8 cellular contexts compared by ENCODE assay signal in genomic region chr6:157760589-157761330, GRCh38.
DNase-seq lines count a peak whose midpoint lies in the region; ATAC-seq, FAIRE-seq and TF ChIP-seq lines count a peak whose summit lies in the region.

No MANE protein-coding gene starts in this region.

- H3K56ac ChIP-seq in H9 (ENCODE audit: insufficient read length, low read depth, low read length), result no peak overlapping the region

- no peak for FAIRE-seq in keratinocyte (lab: Jason Lieb, UNC)

- H3K9me1 ChIP-seq in keratinocyte (ENCODE audit: control insufficient read depth, extremely low read depth, insufficient read depth, low read length), result peaks cover 2% of the 10 kb centered on the region

- H3K79me1 ChIP-seq in H9 (ENCODE audit: insufficient read depth, low read depth, low read length, poor library complexity, severe bottlenecking), result no peaks in the 10 kb centered on the region

- peaks cover 0 to 3% (median 0%) of the 10 kb centered on the region in 3 experiments; a peak in 1 of 7 replicates for H3K36me3 Mint-ChIP-seq in H9 (ENCODE audit: insufficient read depth in 1 of 3, low read depth in 3 of 3)

- no peaks in the 10 kb centered on the region for H3K27me3 ChIP-seq in keratinocyte (ENCODE audit: control insufficient read depth, extremely low read depth, insufficient read depth, low read length)
- no peaks in the 10 kb centered on the region for H3K27me3 ChIP-seq in H9 (ENCODE audit: insufficient read depth, low read length)

- H4K20me1 ChIP-seq in keratinocyte (ENCODE audit: control insufficient read depth, extremely low read depth, insufficient read depth, low read length) (no peaks in the 10 kb centered on the region), H9 (ENCODE audit: control insufficient read depth, insufficient read depth, insufficient read length) (no peaks in the 10 kb centered on the region)

- H2AK5ac ChIP-seq in H9 (ENCODE audit: insufficient read length, low read length), result no peak overlapping the region

- peak overlapping the region; percentile 56 for H3K9ac ChIP-seq in keratinocyte (ENCODE audit: control insufficient read depth, extremely low read depth, insufficient read depth, low read length)
- H3K9ac ChIP-seq in H9 (ENCODE audit: extremely low read depth, insufficient read length, low read length), result no peak overlapping the region

- no peak overlapping the region for H4K8ac ChIP-seq in H9 (replicated peaks; ENCODE audit: insufficient read length, low read depth, low read length)

- H3K4ac ChIP-seq in H9 (ENCODE audit: low read depth, low read length), result no peak overlapping the region

- no peaks in the 10 kb centered on the region for H3K23me2 ChIP-seq in H9 (ENCODE audit: insufficient read length, low read depth, low read length, poor library complexity, severe bottlenecking)

- no peak overlapping the region for H3K14ac ChIP-seq in H9 (ENCODE audit: insufficient read depth, low read length)

- H3K79me2 ChIP-seq in keratinocyte (ENCODE audit: control insufficient read depth, insufficient read depth, low read length) (no peaks in the 10 kb centered on the region), H9 (ENCODE audit: insufficient read depth, low read length) (no peaks in the 10 kb centered on the region)

- H3K18ac ChIP-seq in H9 (ENCODE audit: insufficient read length, low read depth, low read length), result no peak overlapping the region

- no CpG with 5 or more reads among the region's 7 CpGs for WGBS in H9 (ENCODE audit: extremely low coverage, insufficient read length, low lambda C conversion rate)

- no peak overlapping the region for H4K91ac ChIP-seq in H9 (ENCODE audit: insufficient read length, low read depth, low read length)

- no peak overlapping the region for H4K5ac ChIP-seq in H9 (ENCODE audit: insufficient read length, low read depth, low read length)

- no peak overlapping the region for H2BK12ac ChIP-seq in H9 (ENCODE audit: insufficient read length, low read depth, low read length)

- H3K9me3 Mint-ChIP-seq in H9, result no peaks in the 10 kb centered on the region; a peak in 1 of 5 replicates

- no peak overlapping the region for H2BK5ac ChIP-seq in H9 (ENCODE audit: insufficient read length, low read length)

- H3T11ph ChIP-seq in H9 (ENCODE audit: low read length), result no peak overlapping the region

- DNase-seq in activated T-cell treated with anti-CD3 and anti-CD28 coated beads, Interleukin-2, amount 50 U/mL, for 48 hours, result peak; percentile 56 to 60
- DNase-seq in keratinocyte (ENCODE audit: low read depth, low spot score) (no peak), NCI-H2107 (lab: John Stamatoyannopoulos, UW) (no peak), NCI-H510A treated with DMSO at 0.1 percent for 48 hours (lab: John Stamatoyannopoulos, UW) (no peak), H9 (no peak)

- H3K23ac ChIP-seq in H9 (ENCODE audit: insufficient read length, low read depth, low read length), result no peak overlapping the region

- H3K27ac ChIP-seq in keratinocyte (ENCODE audit: control insufficient read depth, insufficient read depth, low read length) (peak overlapping the region; percentile 47), H9 (ENCODE audit: insufficient read length, low read depth, low read length) (no peak overlapping the region)

- no peak overlapping the region for H2AFZ ChIP-seq in keratinocyte (ENCODE audit: control insufficient read depth, low read length)
- H2AFZ ChIP-seq in H9 (ENCODE audit: low read length), result no peak overlapping the region

- H3K4me2 ChIP-seq in keratinocyte (ENCODE audit: control insufficient read depth, extremely low read depth, insufficient read depth, low read depth, low read length) (peak overlapping the region; percentile 78), H9 (ENCODE audit: insufficient read depth, insufficient read length, low read length) (no peak overlapping the region)

- no peak overlapping the region for H2BK120ac ChIP-seq in H9 (ENCODE audit: low read depth, low read length, poor library complexity, severe bottlenecking)

- peaks cover 46 to 54% of the 10 kb centered on the region in 2 experiments for H3K4me1 Mint-ChIP-seq in H9

- no peak overlapping the region for H2BK20ac ChIP-seq in H9 (ENCODE audit: low read depth, low read length, poor library complexity, severe bottlenecking)

- peak overlapping the region in 2 of 3 experiments; percentile 40 to 42 for H3K4me3 ChIP-seq in keratinocyte (ENCODE audit: control insufficient read depth in 2 of 3, extremely low read depth in 1 of 3, insufficient read depth in 2 of 3, low read depth in 1 of 3, low read length in 3 of 3)

- H3K36me3 ChIP-seq in keratinocyte (ENCODE audit: control insufficient read depth in 2 of 2, extremely low read depth in 1 of 2, insufficient read depth in 2 of 2, low read length in 2 of 2), result no peaks in the 10 kb centered on the region

- ATAC-seq in GM18873 (IDR thresholded peaks at IDR 0.05; ENCODE audit: low FRiP score, unreplicated experiment) (peak; percentile 0), HG03442 (IDR thresholded peaks at IDR 0.05; ENCODE audit: unreplicated experiment) (peak; percentile 8), GM21737 (IDR thresholded peaks at IDR 0.05; ENCODE audit: unreplicated experiment) (no peak)

- dilution Hi-C loops in keratinocyte (cut with MboI; ENCODE audit: extremely low pct_ligation_motif_present, low sequenced_read_pairs), result no loop called here

- H3K4me1 ChIP-seq in keratinocyte (ENCODE audit: control insufficient read depth, extremely low read depth, insufficient read depth, low read length) (peaks cover 50% of the 10 kb centered on the region), H9 (ENCODE audit: insufficient read depth, low read length) (peaks cover 18% of the 10 kb centered on the region)

- H3K9me3 ChIP-seq in keratinocyte (ENCODE audit: control insufficient read depth, low read depth, low read length) (no peaks in the 10 kb centered on the region), H9 (ENCODE audit: control insufficient read depth, low read depth, low read length) (no peaks in the 10 kb centered on the region)

- no peak overlapping the region for H2BK15ac ChIP-seq in H9 (ENCODE audit: low read depth, low read length)

- peaks cover 25% of the 10 kb centered on the region for H3K27me3 Mint-ChIP-seq in H9 (ENCODE audit: low read depth)

- no peak overlapping the region for H3K4me3 Mint-ChIP-seq in H9

- H3K27ac Mint-ChIP-seq in H9, result 0 out of 7 replicates have a peak overlapping the region, but pooled peaks of 1 of the 3 experiments have one; percentile 2

- TF ChIP-seq CTCF in keratinocyte (optimal IDR thresholded peaks at IDR 0.05 in 1 of 3, IDR thresholded peaks at IDR 0.05 in 1 of 3, conservative IDR thresholded peaks at IDR 0.05 in 1 of 3; ENCODE audit: extremely low read depth in 1 of 3, insufficient read depth in 2 of 3, low read length in 3 of 3) (no peak), H9 (conservative IDR thresholded peaks at IDR 0.05) (no peak)

Comparison
In these comparisons a context has a peak if more than half of its experiments do, and no peak if none do; other contexts are left out.
1. DNase-seq: peak in activated T-cell treated with anti-CD3 and anti-CD28 coated beads, Interleukin-2, amount 50 U/mL, for 48 hours (2 of 2); none in keratinocyte (single experiment), NCI-H2107 (single experiment), NCI-H510A treated with DMSO at 0.1 percent for 48 hours (single experiment) and H9 (single experiment).